In genomic region chr16:68834550-68834949, GRCh38 we compare ENCODE assay signal across 25 cellular contexts.
"Had no signal": no experiment of that assay in that cellular context is flagged by ENCODE, and none has a peak within 500 bp of the region (broad histone marks: within the 10 kb centered on the region; RNA-seq: fewer than 3 reads in every experiment).

No MANE protein-coding gene starts in this region.

- H3K4me3 ChIP-seq: MG63, SK-N-MC had no signal

- DNase-seq: activated CD4-positive, alpha-beta memory T cell treated with anti-CD3 and anti-CD28 coated beads, Interleukin-2, amount 10 ng/mL, durations not matched to agents 7 days and 5 days; activated CD4-positive, alpha-beta T cell treated with anti-CD3 and anti-CD28 coated beads for 36 hours; activated CD4-positive, alpha-beta T cell treated with anti-CD3 and anti-CD28 coated beads, Interleukin-2, amount 50 U/mL, for 1 hour; activated CD8-positive, alpha-beta memory T cell treated with anti-CD3 and anti-CD28 coated beads, Interleukin-2, amount 50 U/mL, for 4 hours; activated effector memory CD4-positive, alpha-beta T cell treated with Interleukin-2 at 50 U/mL for 16 hours; activated naive CD4-positive, alpha-beta T cell treated with Interleukin-2 at 50 U/mL for 16 hours; activated T-cell treated with anti-CD3 and anti-CD28 coated beads, Interleukin-2, amount 50 U/mL, for 1 hour; amygdala; MG63; NCI-H1105; NCI-H1436; NCI-H1694 treated with DMSO at 0.1 percent for 48 hours; NCI-H2029 treated with DMSO at 0.1 percent for 48 hours; NCI-H510A treated with DMSO at 0.1 percent for 48 hours; NCI-H69; NK-92 treated with Interleukin-12 subunit alpha and Interleukin-12 subunit beta, amount 100 ng/mL, for 24 hours; OCI-M1; RPMI8226; T-helper 1 cell; WERI-Rb-1 had no signal

- H3K9me3 Mint-ChIP-seq: activated CD4-positive, alpha-beta memory T cell treated with anti-CD3 and anti-CD28 coated beads, Interleukin-2, amount 10 ng/mL, durations not matched to agents 7 days and 5 days; activated naive CD4-positive, alpha-beta T cell treated with anti-CD3 and anti-CD28 coated beads, Interleukin-2, amount 50 U/mL, for 72 hours had no signal

- H3K36me3 ChIP-seq: MG63, WERI-Rb-1 had no signal

- H3K27ac Mint-ChIP-seq: activated CD4-positive, alpha-beta memory T cell treated with anti-CD3 and anti-CD28 coated beads, Interleukin-2, amount 10 ng/mL, durations not matched to agents 7 days and 5 days; activated CD4-positive, alpha-beta T cell treated with anti-CD3 and anti-CD28 coated beads for 36 hours; brain had no signal

- H3K4me3 Mint-ChIP-seq: activated CD4-positive, alpha-beta memory T cell treated with anti-CD3 and anti-CD28 coated beads, Interleukin-2, amount 10 ng/mL, durations not matched to agents 7 days and 5 days; activated CD4-positive, alpha-beta T cell treated with anti-CD3 and anti-CD28 coated beads for 36 hours; brain had no signal

- H3K36me3 Mint-ChIP-seq: brain had no signal

- H3K27me3 ChIP-seq: MG63 had no signal

- ATAC-seq: activated CD4-positive, alpha-beta T cell treated with anti-CD3 and anti-CD28 coated beads for 36 hours; activated naive CD4-positive, alpha-beta T cell treated with anti-CD3 and anti-CD28 coated beads, Interleukin-2, amount 50 U/mL, for 72 hours; Panc1; Right ventricle myocardium inferior had no signal

- H3K4me1 Mint-ChIP-seq: activated CD4-positive, alpha-beta memory T cell treated with anti-CD3 and anti-CD28 coated beads, Interleukin-2, amount 10 ng/mL, durations not matched to agents 7 days and 5 days; activated CD4-positive, alpha-beta T cell treated with anti-CD3 and anti-CD28 coated beads for 36 hours; brain had no signal

- H3K9me3 ChIP-seq: MG63 had no signal
